In the genomic region with DNA sequence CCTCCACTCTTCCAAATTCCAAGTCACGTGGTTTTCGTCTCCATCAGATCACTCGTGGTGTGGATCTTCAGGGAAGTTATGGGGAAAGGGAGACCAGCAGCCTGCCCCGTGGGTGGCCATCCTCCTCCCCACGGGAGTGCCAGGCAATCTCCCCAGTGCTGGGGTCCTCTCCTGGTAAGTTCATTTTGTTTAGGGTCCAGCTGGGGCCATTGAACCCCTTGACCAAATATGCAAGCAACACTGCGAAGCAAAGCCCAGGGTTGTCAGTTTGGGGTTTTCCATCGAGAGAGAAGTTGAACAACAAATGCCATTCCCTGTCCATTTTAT, we compare ENCODE assay signal across 9 cellular contexts. TPM values are rescaled to one million over a fixed set of nuclear protein-coding genes. Genes with fewer than 3 reads are reported as not detected.
DNase-seq lines count a peak whose midpoint lies in the region; ATAC-seq and TF ChIP-seq lines count a peak whose summit lies in the region.
"Had no signal": no experiment of that assay in that cellular context is flagged by ENCODE, and none has a peak within 500 bp of the region (broad histone marks: within the 10 kb centered on the region; RNA-seq: fewer than 3 reads in every experiment).

No MANE protein-coding gene starts in this region.

- no peaks in the 10 kb centered on the region for H4K20me1 ChIP-seq in fibroblast of lung (ENCODE audit: control insufficient read depth, extremely low read depth, insufficient read depth, low read length)

- H2AFZ ChIP-seq in fibroblast of lung (ENCODE audit: low read length): peak overlapping the region; percentile 56

- H3K27ac ChIP-seq in VCaP: peak overlapping the region; percentile 60
- H3K27ac ChIP-seq in fibroblast of lung (ENCODE audit: insufficient read depth, low read length): peak overlapping the region; percentile 71
- H3K27ac ChIP-seq: SK-N-MC had no signal

- H3K36me3 ChIP-seq in fibroblast of lung (ENCODE audit: control insufficient read depth, insufficient read depth, low read length): no peaks in the 10 kb centered on the region

- no peaks in the 10 kb centered on the region for H3K27me3 ChIP-seq in fibroblast of lung (ENCODE audit: control insufficient read depth, insufficient read depth, low read length)

- no peaks in the 10 kb centered on the region for H3K9me3 ChIP-seq in fibroblast of lung (ENCODE audit: control insufficient read depth, insufficient read depth, low read depth, low read length)

- TF ChIP-seq CTCF in GM12875 (IDR thresholded peaks at IDR 0.05; ENCODE audit: borderline replicate concordance, insufficient read depth, low read depth, low read length) (no peak), VCaP (conservative IDR thresholded peaks at IDR 0.05) (no peak), fibroblast of lung (conservative IDR thresholded peaks at IDR 0.05 in 1 of 2, IDR thresholded peaks at IDR 0.05 in 1 of 2; ENCODE audit: low read depth in 1 of 2, low read length in 2 of 2) (no peak), retinal pigment epithelial cell (conservative IDR thresholded peaks at IDR 0.05; ENCODE audit: low read depth, low read length) (no peak)

- DNase-seq in fibroblast of lung (ENCODE audit: low read depth in 2 of 2): no peak
- no peak for DNase-seq in retinal pigment epithelial cell (ENCODE audit: low read depth)
- DNase-seq in NCI-H1417 treated with DMSO at 0.1 percent for 48 hours (lab: John Stamatoyannopoulos, UW): no peak
- DNase-seq in medulla oblongata (ENCODE audit: extremely low spot score): no peak

- H3K4me1 ChIP-seq in fibroblast of lung (ENCODE audit: control insufficient read depth, extremely low read depth, insufficient read depth, low read length): peaks cover 9% of the 10 kb centered on the region

- H3K4me3 ChIP-seq in GM12875 (ENCODE audit: low read depth, low read length) (peak overlapping the region; percentile 80), fibroblast of lung (replicated peaks in 1 of 4; ENCODE audit: control extremely low read depth in 1 of 4, insufficient read depth in 1 of 4, low read depth in 3 of 4, low read length in 4 of 4) (peak overlapping the region in 3 of 4 experiments; percentile 49 to 90 (median 80)), retinal pigment epithelial cell (ENCODE audit: low read length) (peak overlapping the region; percentile 83)
- H3K4me3 ChIP-seq: SK-N-MC had no signal

- peak overlapping the region; percentile 77 for H3K9ac ChIP-seq in fibroblast of lung (ENCODE audit: insufficient read depth, low read length)

- peaks cover 8% of the 10 kb centered on the region for H3K79me2 ChIP-seq in fibroblast of lung (ENCODE audit: control insufficient read depth, insufficient read depth, low read length)

- ATAC-seq in GM18868 (IDR thresholded peaks at IDR 0.05; ENCODE audit: unreplicated experiment) (no peak), GM19455 (IDR thresholded peaks at IDR 0.05; ENCODE audit: unreplicated experiment) (no peak)

- H3K4me2 ChIP-seq in fibroblast of lung (ENCODE audit: extremely low read depth, insufficient read depth, low read length): peak overlapping the region; percentile 95

RNA-seq across cellular contexts. Expression of gene LCMT1, which starts 4.1 kb away (rescaled TPM):
- total RNA-seq in fibroblast of lung: 40.8 and 49.6 TPM in 2 replicates
- 45.8 and 49.0 TPM in 2 replicates for polyA plus RNA-seq in fibroblast of lung
- 40.5 and 41.8 TPM in 2 replicates for polyA plus RNA-seq in fibroblast of lung (2012)
- 42.0 and 69.9 TPM in 2 replicates for polyA minus RNA-seq in fibroblast of lung (ENCODE audit: low replicate concordance)
